In genomic region chr1:147414505-147415163, GRCh38 we compare ENCODE assay signal across 25 cellular contexts.
DNase-seq lines count a peak whose midpoint lies in the region; ATAC-seq, FAIRE-seq and TF ChIP-seq lines count a peak whose summit lies in the region.
"Had no signal": no experiment of that assay in that cellular context is flagged by ENCODE, and none has a peak within 500 bp of the region (broad histone marks: within the 10 kb centered on the region; RNA-seq: fewer than 3 reads in every experiment).

No MANE protein-coding gene starts in this region.

- H3K9ac ChIP-seq in K562 (ENCODE audit: insufficient read depth in 1 of 2, low read depth in 2 of 2, low read length in 2 of 2): no peak overlapping the region
- H3K9ac ChIP-seq: BLaER1 had no signal

- H3K4me2 ChIP-seq in K562 (ENCODE audit: insufficient read depth, low read length): no peak overlapping the region
- H3K4me2 ChIP-seq: BLaER1 had no signal

- TF ChIP-seq EP300 in K562 (IDR thresholded peaks at IDR 0.05; ENCODE audit: low read length): no peak

- no peaks in the 10 kb centered on the region for H4K20me1 ChIP-seq in K562 (replicated peaks; ENCODE audit: control insufficient read depth, insufficient read depth, low read length)
- H4K20me1 ChIP-seq: BLaER1 had no signal

- BruUV-seq in K562 (replicated peaks; lab: Mats Ljungman, UMichigan): no TSS peak

- H3K4me1 ChIP-seq in K562 (replicated peaks in 1 of 2; ENCODE audit: control insufficient read depth in 2 of 2, insufficient read depth in 2 of 2, low read length in 2 of 2) (no peaks in the 10 kb centered on the region), right lobe of liver (peaks cover 0 to 10% (median 0%) of the 10 kb centered on the region in 4 donors)
- H3K4me1 ChIP-seq: BE2C, BLaER1 had no signal

- DNase-seq in HEK293T (ENCODE audit: extremely low spot score) (no peak), K562 (ENCODE audit: extremely low read depth in 1 of 4, low spot score in 3 of 4) (no peak), right lobe of liver (no peak), UCSD-AML1 (lab: John Stamatoyannopoulos, UW; ENCODE audit: unreplicated experiment) (no peak), left colon (no peak)
- DNase-seq: 8988T; ACHN; BE2C; C1 segment of cervical spinal cord; CD4-positive, alpha-beta memory T cell; CD4-positive, CD25-positive, alpha-beta regulatory T cell; CD8-positive, alpha-beta memory T cell; COR-L47; DMS 273 treated with DMSO at 0.1 percent for 48 hours; DMS153; DMS53; DMS79; DND-41; EL; GDM1 had no signal

- H3K79me2 ChIP-seq in K562 (ENCODE audit: control insufficient read depth, insufficient read depth, low read length): no peaks in the 10 kb centered on the region

- no peak for TF ChIP-seq RAD21 in K562 (CRISPR knock-in tag; conservative IDR thresholded peaks at IDR 0.05 in 1 of 2, IDR thresholded peaks at IDR 0.05 in 1 of 2)

- no peak for TF ChIP-seq CTCF in K562 (IDR thresholded peaks at IDR 0.05 in 2 of 3, conservative IDR thresholded peaks at IDR 0.05 in 1 of 3; ENCODE audit: insufficient read depth in 2 of 3, low read depth in 1 of 3, low read length in 3 of 3)
- no peak for TF ChIP-seq CTCF in right lobe of liver (IDR thresholded peaks at IDR 0.05)

- TF ChIP-seq POLR2A in K562 (conservative IDR thresholded peaks at IDR 0.05) (no peak), right lobe of liver (IDR thresholded peaks at IDR 0.05) (no peak)

- H3K9me3 ChIP-seq in K562 (replicated peaks; ENCODE audit: control insufficient read depth, insufficient read depth, low read depth, low read length): no peaks in the 10 kb centered on the region
- H3K9me3 ChIP-seq in right lobe of liver: peaks cover 0 to 4% (median 0%) of the 10 kb centered on the region in 4 donors
- H3K9me3 ChIP-seq: BE2C had no signal

- H2AFZ ChIP-seq in K562 (ENCODE audit: low read depth, low read length): no peak overlapping the region

- H3K27me3 ChIP-seq in K562 (ENCODE audit: control insufficient read depth in 2 of 2, insufficient read depth in 2 of 2, low read length in 2 of 2) (peaks cover 0 to 3% of the 10 kb centered on the region in 2 experiments; a peak in 1 of 5 replicates), right lobe of liver (no peaks in the 10 kb centered on the region)
- H3K27me3 ChIP-seq: BE2C, BLaER1 had no signal

- H3K27ac ChIP-seq in K562 (ENCODE audit: extremely low read depth, low read depth, low read length): no peak overlapping the region
- no peak overlapping the region for H3K27ac ChIP-seq in right lobe of liver
- H3K27ac ChIP-seq: BLaER1 had no signal

- H3K36me3 ChIP-seq in K562 (ENCODE audit: control insufficient read depth, insufficient read depth, low read length) (no peaks in the 10 kb centered on the region), right lobe of liver (no peaks in the 10 kb centered on the region)
- H3K36me3 ChIP-seq: BE2C, BLaER1 had no signal

- no peak overlapping the region for H3K4me3 ChIP-seq in K562
- H3K4me3 ChIP-seq in right lobe of liver: no peak overlapping the region
- H3K4me3 ChIP-seq: BLaER1, GM12878 had no signal

- 4% methylated on average over 3 of the region's 3 CpGs for WGBS in K562 (ENCODE audit: insufficient coverage, low coverage, missing lambda C conversion rate)
- WGBS in right lobe of liver (ENCODE audit: insufficient coverage, low coverage, low lambda C conversion rate, missing lambda C conversion rate): 48% methylated on average over 3 of the region's 3 CpGs

- no peak for FAIRE-seq in K562 (lab: Jason Lieb, UNC)
- FAIRE-seq: A204.1, GM12878, GM12892, GM18507 had no signal

- CTCF ChIA-PET in HEK293T (lab: Yijun Ruan, JAX) (no interaction called here), K562 (lab: Yijun Ruan, JAX; ENCODE audit: low intra/inter-chr PET ratio) (no interaction called here)

- intact Hi-C loops in K562 (cut with micrococcal nuclease) (no loop called here), right lobe of liver (cut with DNase I) (no loop called here), left colon (cut with DNase I, micrococcal nuclease) (no loop called here)

- POLR2A ChIA-PET in HEK293T (lab: Yijun Ruan, JAX) (no interaction called here), K562 (lab: Yijun Ruan, JAX) (interaction anchor here (1.1 kb wide), 1 partner anchor 9 kb away, joined by 5 read pairs; no protein-coding TSS in a partner anchor)

- ATAC-seq in K562: no peak
- peak; percentile 64 to 81 (median 68) for ATAC-seq in right lobe of liver
- no peak for ATAC-seq in left colon
- ATAC-seq: GM12878 had no signal

- in situ Hi-C loops in K562 (cut with MboI): no loop called here

- no peaks in the 10 kb centered on the region for H3K9me1 ChIP-seq in K562 (ENCODE audit: control insufficient read depth, insufficient read depth, low read length)

TF ChIP-seq in HEK293T, 16 proteins besides CTCF, POLR2A, EP300 and RAD21:
- TF ChIP-seq SUZ12 (IDR thresholded peaks at IDR 0.05) (no peak), PKNOX1 (IDR thresholded peaks at IDR 0.05) (peak; percentile 65)

TF ChIP-seq in K562, 482 proteins besides CTCF, POLR2A, EP300 and RAD21:
- no peak for TF ChIP-seq GTF2E2 (tag; IDR thresholded peaks at IDR 0.05)
- peak; percentile 75 for TF ChIP-seq PKNOX1 (IDR thresholded peaks at IDR 0.05)

Comparison
In these comparisons a context has a peak if more than half of its experiments do, and no peak if none do; other contexts are left out.
1. ATAC-seq: peak in right lobe of liver (4 of 4); none in K562 (single experiment) and left colon (single experiment).